1 cellular context compared by ENCODE assay signal in genomic region chr4:47915378-47915777, GRCh38.
TF ChIP-seq lines count a peak whose summit lies in the region.

No MANE protein-coding gene starts in this region.

TF ChIP-seq in HepG2, 621 proteins besides CTCF, POLR2A, EP300 and RAD21 (continued from another document):
- TF ChIP-seq ATF7 (IDR thresholded peaks at IDR 0.05) (no peak), ATF7 (CRISPR knock-in tag; IDR thresholded peaks at IDR 0.05) (no peak), ZFY (CRISPR knock-in tag; IDR thresholded peaks at IDR 0.05) (no peak), ZNF672 (CRISPR knock-in tag; IDR thresholded peaks at IDR 0.05) (no peak), ZFP36L1 (CRISPR knock-in tag; IDR thresholded peaks at IDR 0.05) (no peak)
- TF ChIP-seq, protein P1, sequence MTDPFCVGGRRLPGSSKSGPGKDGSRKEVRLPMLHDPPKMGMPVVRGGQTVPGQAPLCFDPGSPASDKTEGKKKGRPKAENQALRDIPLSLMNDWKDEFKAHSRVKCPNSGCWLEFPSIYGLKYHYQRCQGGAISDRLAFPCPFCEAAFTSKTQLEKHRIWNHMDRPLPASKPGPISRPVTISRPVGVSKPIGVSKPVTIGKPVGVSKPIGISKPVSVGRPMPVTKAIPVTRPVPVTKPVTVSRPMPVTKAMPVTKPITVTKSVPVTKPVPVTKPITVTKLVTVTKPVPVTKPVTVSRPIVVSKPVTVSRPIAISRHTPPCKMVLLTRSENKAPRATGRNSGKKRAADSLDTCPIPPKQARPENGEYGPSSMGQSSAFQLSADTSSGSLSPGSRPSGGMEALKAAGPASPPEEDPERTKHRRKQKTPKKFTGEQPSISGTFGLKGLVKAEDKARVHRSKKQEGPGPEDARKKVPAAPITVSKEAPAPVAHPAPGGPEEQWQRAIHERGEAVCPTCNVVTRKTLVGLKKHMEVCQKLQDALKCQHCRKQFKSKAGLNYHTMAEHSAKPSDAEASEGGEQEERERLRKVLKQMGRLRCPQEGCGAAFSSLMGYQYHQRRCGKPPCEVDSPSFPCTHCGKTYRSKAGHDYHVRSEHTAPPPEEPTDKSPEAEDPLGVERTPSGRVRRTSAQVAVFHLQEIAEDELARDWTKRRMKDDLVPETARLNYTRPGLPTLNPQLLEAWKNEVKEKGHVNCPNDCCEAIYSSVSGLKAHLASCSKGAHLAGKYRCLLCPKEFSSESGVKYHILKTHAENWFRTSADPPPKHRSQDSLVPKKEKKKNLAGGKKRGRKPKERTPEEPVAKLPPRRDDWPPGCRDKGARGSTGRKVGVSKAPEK (CRISPR knock-in tag; IDR thresholded peaks at IDR 0.05; ENCODE audit: borderline replicate concordance), result no peak
